8 cellular contexts compared by ENCODE assay signal in the genomic region with DNA sequence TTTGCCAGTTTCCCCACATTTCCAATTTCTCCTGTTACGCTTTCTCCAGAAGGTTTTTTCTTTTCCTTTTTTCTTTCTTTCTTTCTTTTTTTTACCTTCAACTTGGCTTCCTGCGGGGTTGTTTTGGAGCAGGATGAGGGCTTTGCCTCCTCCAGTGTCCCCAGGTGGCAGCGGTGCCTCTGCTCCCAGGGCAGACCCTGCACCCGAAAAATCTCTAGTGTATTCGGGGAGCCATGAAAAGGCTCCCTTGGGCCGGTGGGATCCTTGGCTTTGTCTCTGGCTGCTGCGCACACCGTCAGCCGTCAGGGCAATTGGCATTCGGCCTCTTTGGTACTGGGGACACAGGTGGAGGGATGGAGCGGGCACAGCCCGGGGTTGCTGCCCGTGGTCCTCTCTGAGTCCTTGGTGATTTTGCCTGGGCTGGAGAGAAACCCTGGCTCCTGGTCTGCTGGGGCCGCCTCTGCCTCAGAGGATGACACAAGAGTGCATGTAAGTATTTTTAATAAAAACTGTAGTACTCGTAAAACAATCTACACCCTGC. TPM values are rescaled to one million over a fixed set of nuclear protein-coding genes. Genes with fewer than 3 reads are reported as not detected.
DNase-seq lines count a peak whose midpoint lies in the region; ATAC-seq, FAIRE-seq and TF ChIP-seq lines count a peak whose summit lies in the region.

No MANE protein-coding gene starts in this region.

- no peak overlapping the region for H3K9ac ChIP-seq in HepG2 (ENCODE audit: insufficient read depth, low read depth, low read length)

- TF ChIP-seq POLR2A in HepG2 (IDR thresholded peaks at IDR 0.05; ENCODE audit: insufficient read depth in 1 of 2, low read depth in 2 of 2, low read length in 2 of 2) (no peak), tibial nerve (IDR thresholded peaks at IDR 0.05) (no peak)

- intact Hi-C loops in HepG2 (cut with micrococcal nuclease; ENCODE audit: unreplicated experiment), result no loop called here

- no peaks in the 10 kb centered on the region for H3K9me3 Mint-ChIP-seq in activated CD8-positive, alpha-beta memory T cell treated with anti-CD3 and anti-CD28 coated beads, Interleukin-2, amount 10 ng/mL, durations not matched to agents 7 days and 5 days (ENCODE audit: low read depth)
- H3K9me3 Mint-ChIP-seq in activated naive CD8-positive, alpha-beta T cell treated with anti-CD3 and anti-CD28 coated beads, Interleukin-2, amount 50 U/mL, for 24 hours, result no peaks in the 10 kb centered on the region

- FAIRE-seq in HepG2 (lab: Jason Lieb, UNC), result no peak

- H3K4me3 Mint-ChIP-seq in activated CD8-positive, alpha-beta memory T cell treated with anti-CD3 and anti-CD28 coated beads, Interleukin-2, amount 10 ng/mL, durations not matched to agents 7 days and 5 days, result peak overlapping the region; percentile 77
- peak overlapping the region; percentile 78 for H3K4me3 Mint-ChIP-seq in activated naive CD8-positive, alpha-beta T cell treated with anti-CD3 and anti-CD28 coated beads, Interleukin-2, amount 50 U/mL, for 24 hours

- H3K27me3 ChIP-seq in HepG2 (ENCODE audit: control insufficient read depth in 1 of 2, insufficient read depth in 2 of 2, low read length in 2 of 2) (peaks cover 0 to 13% of the 10 kb centered on the region in 2 experiments; a peak in 4 of 5 replicates), tibial nerve (no peaks in the 10 kb centered on the region)

- H3K9me3 ChIP-seq in HepG2 (ENCODE audit: low read length), result no peaks in the 10 kb centered on the region
- no peaks in the 10 kb centered on the region for H3K9me3 ChIP-seq in tibial nerve

- H3K4me1 Mint-ChIP-seq in activated CD8-positive, alpha-beta memory T cell treated with anti-CD3 and anti-CD28 coated beads, Interleukin-2, amount 10 ng/mL, durations not matched to agents 7 days and 5 days, result peaks cover 34% of the 10 kb centered on the region
- peaks cover 9% of the 10 kb centered on the region for H3K4me1 Mint-ChIP-seq in activated naive CD8-positive, alpha-beta T cell treated with anti-CD3 and anti-CD28 coated beads, Interleukin-2, amount 50 U/mL, for 24 hours

- H2AFZ ChIP-seq in HepG2 (ENCODE audit: low read length), result no peak overlapping the region

- TF ChIP-seq RAD21 in HepG2 (CRISPR knock-in tag; IDR thresholded peaks at IDR 0.05), result no peak

- in situ Hi-C loops in HepG2 (cut with HindIII; ENCODE audit: extremely low pct_ligation_motif_present, low pct_unique_long_range_greater_than_20kb), result no loop called here

- TF ChIP-seq EP300 in HepG2 (IDR thresholded peaks at IDR 0.05; ENCODE audit: low read depth in 2 of 2, low read length in 2 of 2) (no peak), HepG2 (CRISPR knock-in tag; IDR thresholded peaks at IDR 0.05; ENCODE audit: borderline replicate concordance) (no peak), tibial nerve (IDR thresholded peaks at IDR 0.05) (no peak)

- DNase-seq in activated CD8-positive, alpha-beta memory T cell treated with anti-CD3 and anti-CD28 coated beads, Interleukin-2, amount 10 ng/mL, durations not matched to agents 7 days and 5 days, result no peak
- DNase-seq in activated CD8-positive, alpha-beta memory T cell treated with anti-CD3 and anti-CD28 coated beads, Interleukin-2, amount 50 U/mL, for 48 hours, result no peak
- no peak for DNase-seq in activated naive CD8-positive, alpha-beta T cell treated with anti-CD3 and anti-CD28 coated beads, Interleukin-2, amount 50 U/mL, for 24 hours
- DNase-seq in HepG2 (ENCODE audit: low spot score) (no peak), tibial nerve (ENCODE audit: low spot score in 2 of 2) (no peak), NCI-H526 treated with DMSO at 0.1 percent for 48 hours (lab: John Stamatoyannopoulos, UW) (no peak), EL (no peak), NCI-H446 treated with DMSO at 0.1 percent for 48 hours (lab: John Stamatoyannopoulos, UW) (no peak)

- H3K27me3 Mint-ChIP-seq in activated CD8-positive, alpha-beta memory T cell treated with anti-CD3 and anti-CD28 coated beads, Interleukin-2, amount 10 ng/mL, durations not matched to agents 7 days and 5 days, result peaks cover 75% of the 10 kb centered on the region
- H3K27me3 Mint-ChIP-seq in activated naive CD8-positive, alpha-beta T cell treated with anti-CD3 and anti-CD28 coated beads, Interleukin-2, amount 50 U/mL, for 24 hours, result peaks cover 53% of the 10 kb centered on the region

- H3K4me1 ChIP-seq in HepG2 (ENCODE audit: insufficient read depth, low read length) (peaks cover 30% of the 10 kb centered on the region), tibial nerve (peaks cover 0 to 57% (median 5%) of the 10 kb centered on the region in 4 donors)

- H3K4me3 ChIP-seq in HepG2 (replicated peaks in 1 of 3; ENCODE audit: insufficient read depth in 1 of 3, low read depth in 2 of 3, low read length in 3 of 3), result peak overlapping the region; percentile 55 to 79 (median 65)
- peak overlapping the region; percentile 36 to 82 (median 71) for H3K4me3 ChIP-seq in tibial nerve

- H3K79me2 ChIP-seq in HepG2 (ENCODE audit: insufficient read depth, low read length), result no peaks in the 10 kb centered on the region

- no TSS peak for BruUV-seq in HepG2 (replicated peaks; lab: Mats Ljungman, UMichigan)

- H3K27ac ChIP-seq in HepG2 (ENCODE audit: extremely low read length, insufficient read depth, low read length), result no peak overlapping the region
- H3K27ac ChIP-seq in tibial nerve, result peak overlapping the region in 3 of 4 donors; percentile 73 to 89 (median 77)

- CTCF ChIA-PET in activated CD8-positive, alpha-beta memory T cell treated with anti-CD3 and anti-CD28 coated beads, Interleukin-2, amount 10 ng/mL, durations not matched to agents 7 days and 5 days (lab: Charles Lee), result interaction anchor here (0.6 to 1.4 kb wide), 4 partner anchors 10 to 61 kb away, joined by 3 to 4 read pairs (median 4); no protein-coding TSS in a partner anchor
- CTCF ChIA-PET in HepG2 (lab: Yijun Ruan, JAX; ENCODE audit: low intra/inter-chr PET ratio, low total read pairs), result interaction anchor here (1.4 kb wide), 1 partner anchor 61 kb away, joined by 3 read pairs; no protein-coding TSS in a partner anchor

- 50% methylated on average over 13 of the region's 15 CpGs for WGBS in HepG2 (ENCODE audit: low lambda C conversion rate)
- WGBS in tibial nerve, 2 donors, result 18 to 23% methylated on average over 15 of the region's 15 CpGs

- H3K4me2 ChIP-seq in HepG2 (ENCODE audit: low read depth, low read length), result peak overlapping the region; percentile 86

- H4K20me1 ChIP-seq in HepG2 (ENCODE audit: insufficient read depth, low read length), result no peaks in the 10 kb centered on the region

- POLR2A ChIA-PET in HepG2 (lab: Yijun Ruan, JAX), result no interaction called here

- H3K36me3 ChIP-seq in HepG2 (replicated peaks in 1 of 2; ENCODE audit: control insufficient read depth in 1 of 2, insufficient read depth in 2 of 2, low read length in 2 of 2) (no peaks in the 10 kb centered on the region), tibial nerve (no peaks in the 10 kb centered on the region)

- no peaks in the 10 kb centered on the region for H3K36me3 Mint-ChIP-seq in activated CD8-positive, alpha-beta memory T cell treated with anti-CD3 and anti-CD28 coated beads, Interleukin-2, amount 10 ng/mL, durations not matched to agents 7 days and 5 days
- H3K36me3 Mint-ChIP-seq in activated naive CD8-positive, alpha-beta T cell treated with anti-CD3 and anti-CD28 coated beads, Interleukin-2, amount 50 U/mL, for 24 hours (ENCODE audit: low read depth), result no peaks in the 10 kb centered on the region

- TF ChIP-seq CTCF in HepG2 (CRISPR knock-in tag; IDR thresholded peaks at IDR 0.05) (no peak), tibial nerve (IDR thresholded peaks at IDR 0.05) (no peak)

- ATAC-seq in activated CD8-positive, alpha-beta memory T cell treated with anti-CD3 and anti-CD28 coated beads, Interleukin-2, amount 10 ng/mL, durations not matched to agents 7 days and 5 days, result no peak
- ATAC-seq in activated naive CD8-positive, alpha-beta T cell treated with anti-CD3 and anti-CD28 coated beads, Interleukin-2, amount 50 U/mL, for 24 hours, result no peak
- ATAC-seq in HepG2, result no peak

- no peak overlapping the region for H3K27ac Mint-ChIP-seq in activated CD8-positive, alpha-beta memory T cell treated with anti-CD3 and anti-CD28 coated beads, Interleukin-2, amount 10 ng/mL, durations not matched to agents 7 days and 5 days
- H3K27ac Mint-ChIP-seq in activated naive CD8-positive, alpha-beta T cell treated with anti-CD3 and anti-CD28 coated beads, Interleukin-2, amount 50 U/mL, for 24 hours, result no peak overlapping the region

RNA-seq across cellular contexts. Expression of a gene that starts 0.8 kb away (rescaled TPM):
- total RNA-seq in activated CD8-positive, alpha-beta memory T cell treated with anti-CD3 and anti-CD28 coated beads, Interleukin-2, amount 10 ng/mL, durations not matched to agents 7 days and 5 days, result under 1 TPM; 0.21 to 0.93 TPM
- total RNA-seq in HepG2 (2016; rRNA removed; fragmentation: Illumina TruSeq; extraction: Trizol) (0.15 and 0.31 TPM in 2 replicates), tibial nerve (10 to 100 TPM; 17.5 to 26.7 (median 22.1) TPM)
- total RNA-seq in HepG2 (2016; cell fraction: cytosol; rRNA removed; fragmentation: Illumina TruSeq; extraction: Trizol; ENCODE audit: low read depth), result not detected in 2 replicates
- 0.31 and 0.37 TPM in 2 replicates for total RNA-seq in HepG2 (2016; cell fraction: insoluble cytoplasmic fraction; rRNA removed; fragmentation: Illumina TruSeq; extraction: Trizol)
- not detected in 2 replicates for total RNA-seq in HepG2 (2016; cell fraction: membrane; rRNA removed; fragmentation: Illumina TruSeq; extraction: Trizol)
- total RNA-seq in HepG2 (2016; cell fraction: nucleus; rRNA removed; fragmentation: Illumina TruSeq; extraction: Trizol), result 0.41 and 0.50 TPM in 2 replicates
- polyA plus RNA-seq in HepG2 (2011; rRNA removed), result 0.09 and 0.10 TPM in 2 replicates
- polyA plus RNA-seq in HepG2 (2011; cell fraction: cytosol; rRNA removed), result 0.07 and 0.09 TPM in 2 replicates
- 0.14 TPM in 2 replicates for polyA plus RNA-seq in HepG2 (2011; cell fraction: nucleus; rRNA removed)
- polyA plus RNA-seq in HepG2 (2012), result not detected in 2 replicates
- not detected in 2 replicates for polyA plus RNA-seq in HepG2 (2016; cell fraction: cytosol; fragmentation: Illumina TruSeq; extraction: Trizol; ENCODE audit: low read depth)
- polyA plus RNA-seq in HepG2 (2016; cell fraction: insoluble cytoplasmic fraction; fragmentation: Illumina TruSeq; extraction: Trizol; ENCODE audit: low read depth), result 0.07 TPM in 1 of 2 replicates, not detected in the other
- polyA plus RNA-seq in HepG2 (2016; cell fraction: membrane; fragmentation: Illumina TruSeq; extraction: Trizol; ENCODE audit: low read depth), result not detected in 2 replicates
- 0.15 TPM in 1 of 2 replicates, not detected in the other for polyA plus RNA-seq in HepG2 (2016; cell fraction: nucleus; fragmentation: Illumina TruSeq; extraction: Trizol; ENCODE audit: insufficient read depth, low read depth)
- 0.82 TPM in 1 of 2 replicates, not detected in the other for polyA minus RNA-seq in HepG2 (2011; rRNA and poly(A)+ RNA removed; ENCODE audit: low replicate concordance)
- polyA minus RNA-seq in HepG2 (2011; cell fraction: cytosol; rRNA and poly(A)+ RNA removed), result not detected in 2 replicates
- 0.12 TPM in 1 of 2 replicates, not detected in the other for polyA minus RNA-seq in HepG2 (2011; cell fraction: nucleus; rRNA and poly(A)+ RNA removed)

RNA-seq across cellular contexts. Expression of a gene that starts 45.3 kb away (rescaled TPM):
- under 1 TPM in 1 of 2 experiments, not detected in 1; 0.82 TPM for total RNA-seq in activated CD8-positive, alpha-beta memory T cell treated with anti-CD3 and anti-CD28 coated beads, Interleukin-2, amount 10 ng/mL, durations not matched to agents 7 days and 5 days
- total RNA-seq in HepG2 (2016; rRNA removed; fragmentation: Illumina TruSeq; extraction: Trizol) (not detected in 2 replicates), tibial nerve (1 to 10 TPM in 1 of 4 donors, not detected in 3; 1.5 TPM)
- not detected in 2 replicates for total RNA-seq in HepG2 (2016; cell fraction: cytosol; rRNA removed; fragmentation: Illumina TruSeq; extraction: Trizol; ENCODE audit: low read depth)
- total RNA-seq in HepG2 (2016; cell fraction: insoluble cytoplasmic fraction; rRNA removed; fragmentation: Illumina TruSeq; extraction: Trizol), result not detected in 2 replicates
- total RNA-seq in HepG2 (2016; cell fraction: membrane; rRNA removed; fragmentation: Illumina TruSeq; extraction: Trizol), result not detected in 2 replicates
- not detected in 2 replicates for total RNA-seq in HepG2 (2016; cell fraction: nucleus; rRNA removed; fragmentation: Illumina TruSeq; extraction: Trizol)
- 0.13 TPM in 1 of 2 replicates, not detected in the other for polyA plus RNA-seq in HepG2 (2011; rRNA removed)
- 0.11 and 0.17 TPM in 2 replicates for polyA plus RNA-seq in HepG2 (2011; cell fraction: cytosol; rRNA removed)
- not detected in 2 replicates for polyA plus RNA-seq in HepG2 (2011; cell fraction: nucleus; rRNA removed)
- not detected in 2 replicates for polyA plus RNA-seq in HepG2 (2012)
- not detected in 2 replicates for polyA plus RNA-seq in HepG2 (2016; cell fraction: cytosol; fragmentation: Illumina TruSeq; extraction: Trizol; ENCODE audit: low read depth)
- polyA plus RNA-seq in HepG2 (2016; cell fraction: insoluble cytoplasmic fraction; fragmentation: Illumina TruSeq; extraction: Trizol; ENCODE audit: low read depth), result 0.27 TPM in 1 of 2 replicates, not detected in the other
- polyA plus RNA-seq in HepG2 (2016; cell fraction: membrane; fragmentation: Illumina TruSeq; extraction: Trizol; ENCODE audit: low read depth), result not detected in 2 replicates
- not detected in 2 replicates for polyA plus RNA-seq in HepG2 (2016; cell fraction: nucleus; fragmentation: Illumina TruSeq; extraction: Trizol; ENCODE audit: insufficient read depth, low read depth)
- 0.42 and 1.4 TPM in 2 replicates for polyA minus RNA-seq in HepG2 (2011; rRNA and poly(A)+ RNA removed; ENCODE audit: low replicate concordance)
- polyA minus RNA-seq in HepG2 (2011; cell fraction: cytosol; rRNA and poly(A)+ RNA removed), result not detected in 2 replicates
- not detected in 2 replicates for polyA minus RNA-seq in HepG2 (2011; cell fraction: nucleus; rRNA and poly(A)+ RNA removed)

Comparison
In these comparisons a context has a peak if more than half of its experiments do, and no peak if none do; other contexts are left out.
1. RNA of a gene that starts 0.8 kb away (total RNA-seq): 17.5 to 26.7 TPM in tibial nerve; 0.21 to 0.93 TPM in activated CD8-positive, alpha-beta memory T cell treated with anti-CD3 and anti-CD28 coated beads, Interleukin-2, amount 10 ng/mL, durations not matched to agents 7 days and 5 days and 0.15 to 0.50 TPM in HepG2; every median in the first group is over 4 times any median in the second.